In genomic region chr1:182680408-182680807, GRCh38 we compare ENCODE assay signal across 16 cellular contexts. TPM values are rescaled to one million over a fixed set of nuclear protein-coding genes. Genes with fewer than 3 reads are reported as not detected.
DNase-seq lines count a peak whose midpoint lies in the region; ATAC-seq, FAIRE-seq and TF ChIP-seq lines count a peak whose summit lies in the region.
"Had no signal": no experiment of that assay in that cellular context is flagged by ENCODE, and none has a peak within 500 bp of the region (broad histone marks: within the 10 kb centered on the region; RNA-seq: fewer than 3 reads in every experiment).

No MANE protein-coding gene starts in this region.

- H3K4me1 ChIP-seq in PC-3 (ENCODE audit: insufficient read depth, low read length): peaks cover 26% of the 10 kb centered on the region

- no peaks in the 10 kb centered on the region for H3K36me3 ChIP-seq in PC-3 (ENCODE audit: low read depth, low read length)
- no peaks in the 10 kb centered on the region for H3K36me3 ChIP-seq in H7 (replicated peaks; ENCODE audit: control insufficient read depth, insufficient read depth, low read length)

- no peaks in the 10 kb centered on the region for H3K9me3 ChIP-seq in PC-3 (ENCODE audit: low read length)

- H3K27ac Mint-ChIP-seq in brain: peak overlapping the region in 4 of 5 experiments; percentile 35 to 57 (median 48)
- no peak overlapping the region for H3K27ac Mint-ChIP-seq in activated naive CD4-positive, alpha-beta T cell treated with anti-CD3 and anti-CD28 coated beads, Interleukin-2, amount 10 ng/mL, durations not matched to agents 7 days and 5 days
- H3K27ac Mint-ChIP-seq: CD14-positive monocyte; CD8-positive, alpha-beta T cell; HFFc6 had no signal

- no peaks in the 10 kb centered on the region for H3K27me3 ChIP-seq in PC-3 (ENCODE audit: low read length)
- peaks cover 5% of the 10 kb centered on the region for H3K27me3 ChIP-seq in H7 (ENCODE audit: control insufficient read depth, insufficient read depth, low read length)

- no peak overlapping the region for H2AFZ ChIP-seq in PC-3 (ENCODE audit: low read length)

- FAIRE-seq in GM12892 (lab: Jason Lieb, UNC): peak; percentile 51

- POLR2A ChIA-PET in PC-3 (lab: Charles Lee; ENCODE audit: unreplicated experiment): interaction anchor here (0.6 kb wide), 1 partner anchor 139 kb away, joined by 6 read pairs; no protein-coding TSS in a partner anchor

- H3F3A ChIP-seq in PC-3 (ENCODE audit: low read length, unreplicated experiment): no peaks in the 10 kb centered on the region

- CTCF ChIA-PET in PC-3 (lab: Charles Lee): no interaction called here
- CTCF ChIA-PET in activated naive CD4-positive, alpha-beta T cell treated with anti-CD3 and anti-CD28 coated beads, Interleukin-2, amount 10 ng/mL, durations not matched to agents 7 days and 5 days (lab: Charles Lee): no interaction called here

- no peaks in the 10 kb centered on the region for H4K20me1 ChIP-seq in PC-3 (ENCODE audit: low read length)

- no TSS peak for BruUV-seq in PC-3 (replicated peaks; lab: Mats Ljungman, UMichigan)

- H3K9me2 ChIP-seq in PC-3 (replicated peaks; ENCODE audit: low read length): no peaks in the 10 kb centered on the region

- TF ChIP-seq CTCF in PC-3 (conservative IDR thresholded peaks at IDR 0.05; ENCODE audit: low read depth, low read length) (no peak), brain (conservative IDR thresholded peaks at IDR 0.05) (no peak)

- H3K27me3 Mint-ChIP-seq in brain: no peaks in the 10 kb centered on the region
- peaks cover 22% of the 10 kb centered on the region for H3K27me3 Mint-ChIP-seq in activated naive CD4-positive, alpha-beta T cell treated with anti-CD3 and anti-CD28 coated beads, Interleukin-2, amount 10 ng/mL, durations not matched to agents 7 days and 5 days

- H3K27ac ChIP-seq in PC-3 (ENCODE audit: low read length): peak overlapping the region; percentile 20; the same call in 1 of the 2 replicates
- H3K27ac ChIP-seq: HL-60 had no signal

- no peaks in the 10 kb centered on the region for H3K79me2 ChIP-seq in PC-3 (ENCODE audit: low read length)

- H3K4me1 Mint-ChIP-seq in brain: peaks cover 62% of the 10 kb centered on the region
- no peaks in the 10 kb centered on the region for H3K4me1 Mint-ChIP-seq in activated naive CD4-positive, alpha-beta T cell treated with anti-CD3 and anti-CD28 coated beads, Interleukin-2, amount 10 ng/mL, durations not matched to agents 7 days and 5 days

- H3K4me3 Mint-ChIP-seq in brain: no peak overlapping the region
- no peak overlapping the region for H3K4me3 Mint-ChIP-seq in activated naive CD4-positive, alpha-beta T cell treated with anti-CD3 and anti-CD28 coated beads, Interleukin-2, amount 10 ng/mL, durations not matched to agents 7 days and 5 days
- H3K4me3 Mint-ChIP-seq: CD14-positive monocyte; CD8-positive, alpha-beta T cell; HFFc6 had no signal

- no peaks in the 10 kb centered on the region for H3K36me3 Mint-ChIP-seq in brain
- no peaks in the 10 kb centered on the region for H3K36me3 Mint-ChIP-seq in activated naive CD4-positive, alpha-beta T cell treated with anti-CD3 and anti-CD28 coated beads, Interleukin-2, amount 10 ng/mL, durations not matched to agents 7 days and 5 days
- H3K36me3 Mint-ChIP-seq: CD14-positive monocyte; CD8-positive, alpha-beta T cell had no signal

- no peak overlapping the region for H3K9ac ChIP-seq in PC-3 (ENCODE audit: low read length)

- H3K4me2 ChIP-seq in PC-3 (ENCODE audit: low read length): peak overlapping the region; percentile 4

- no peak for TF ChIP-seq POLR2A in GM12892 (IDR thresholded peaks at IDR 0.05; ENCODE audit: low read depth, low read length)

- H3K4me3 ChIP-seq in PC-3 (ENCODE audit: low read length) (no peak overlapping the region), H7 (ENCODE audit: insufficient read depth, low read depth, low read length) (no peak overlapping the region)

- intact Hi-C loops in PC-3 (cut with micrococcal nuclease): no loop called here

- no peak for ATAC-seq in PC-3
- ATAC-seq: CD8-positive, alpha-beta T cell had no signal

- DNase-seq in GM12892 (ENCODE audit: insufficient read length) (no peak), PC-3 (no peak), NCI-H2029 treated with DMSO at 0.1 percent for 48 hours (lab: John Stamatoyannopoulos, UW) (no peak), H7 (no peak)
- DNase-seq in activated naive CD4-positive, alpha-beta T cell treated with anti-CD3 and anti-CD28 coated beads, Interleukin-2, amount 10 ng/mL, durations not matched to agents 7 days and 5 days: no peak
- DNase-seq: CD8-positive, alpha-beta T cell; COR-L47; GOT3; HCEC 1CT; HFFc6 had no signal

- no peaks in the 10 kb centered on the region for H3K9me3 Mint-ChIP-seq in brain
- H3K9me3 Mint-ChIP-seq in activated naive CD4-positive, alpha-beta T cell treated with anti-CD3 and anti-CD28 coated beads, Interleukin-2, amount 10 ng/mL, durations not matched to agents 7 days and 5 days: no peaks in the 10 kb centered on the region
- H3K9me3 Mint-ChIP-seq: CD8-positive, alpha-beta T cell; HFFc6 had no signal

RNA-seq across cellular contexts. Expression of gene RGS8, which starts 4.0 kb away (rescaled TPM):
- polyA plus RNA-seq in GM12892 (2012; ENCODE audit: missing spikeins): 0.08 TPM
- not detected in 2 replicates for total RNA-seq in PC-3 (2014; rRNA removed)
- 9.7 TPM for polyA plus RNA-seq in brain (ENCODE audit: insufficient read depth, low read depth, low replicate concordance)
- total RNA-seq in H7 (2014; rRNA removed; shearing (Covaris generic)): 2.3 and 14.2 TPM in 2 replicates
- total RNA-seq: A673; CD8-positive, alpha-beta T cell; Daoy; HFFc6 had no signal
- polyA plus RNA-seq: BJ, CD14-positive monocyte had no signal
